Comparison of ENCODE assay signal across 19 cellular contexts in genomic region chr1:90989990-90990389, GRCh38. TPM values are rescaled to one million over a fixed set of nuclear protein-coding genes. Genes with fewer than 3 reads are reported as not detected.
DNase-seq lines count a peak whose midpoint lies in the region; ATAC-seq and TF ChIP-seq lines count a peak whose summit lies in the region.
"Had no signal": no experiment of that assay in that cellular context is flagged by ENCODE, and none has a peak within 500 bp of the region (broad histone marks: within the 10 kb centered on the region; RNA-seq: fewer than 3 reads in every experiment).

No MANE protein-coding gene starts in this region.

- no peak overlapping the region for H3K4me3 ChIP-seq in neutrophil (ENCODE audit: low read depth in 1 of 2, low read length in 1 of 2)
- no peak overlapping the region for H3K4me3 ChIP-seq in gastrocnemius medialis

- H3K9me3 ChIP-seq in neutrophil (no peaks in the 10 kb centered on the region), gastrocnemius medialis (peaks cover 0 to 7% (median 0%) of the 10 kb centered on the region in 3 donors)

- ATAC-seq in GM21786 (IDR thresholded peaks at IDR 0.05; ENCODE audit: unreplicated experiment) (peak; percentile 50), HG03460 (IDR thresholded peaks at IDR 0.05; ENCODE audit: unreplicated experiment) (peak; percentile 69), gastrocnemius medialis (no peak)
- ATAC-seq: activated naive CD4-positive, alpha-beta T cell treated with anti-CD3 and anti-CD28 coated beads, Interleukin-2, amount 50 U/mL, for 72 hours had no signal

- no peaks in the 10 kb centered on the region for H3K4me1 ChIP-seq in neutrophil (ENCODE audit: control insufficient read depth in 1 of 2, insufficient read depth in 1 of 2, low read depth in 1 of 2, low read length in 1 of 2)
- H3K4me1 ChIP-seq in gastrocnemius medialis, result peaks cover 23 to 41% of the 10 kb centered on the region in 2 donors

- in situ Hi-C loops in gastrocnemius medialis (cut with MboI; ENCODE audit: low sequenced_read_pairs in 4 of 4), result no loop called here

- TF ChIP-seq CTCF in neutrophil (IDR thresholded peaks at IDR 0.05), result no peak
- TF ChIP-seq CTCF in gastrocnemius medialis (IDR thresholded peaks at IDR 0.05 in 4 of 5, conservative IDR thresholded peaks at IDR 0.05 in 1 of 5), result no peak

- H3K27ac ChIP-seq in neutrophil, result peak overlapping the region; percentile 32
- no peak overlapping the region for H3K27ac ChIP-seq in gastrocnemius medialis

- intact Hi-C loops in gastrocnemius medialis (cut with DNase I; ENCODE audit: low total_unique reads), result no loop called here

- DNase-seq in NOMO-1 (lab: John Stamatoyannopoulos, UW; ENCODE audit: unreplicated experiment in 2 of 2) (peak; percentile 10 to 58), NOMO-1 treated with dmso at 0.1 percent for 144 hours (lab: John Stamatoyannopoulos, UW; ENCODE audit: unreplicated experiment) (no peak), gastrocnemius medialis (no peak), HCEC 1CT (no peak), activated gamma-delta T cell (lab: John Stamatoyannopoulos, UW) (no peak)
- DNase-seq: 8988T; activated CD4-positive, alpha-beta T cell treated with anti-CD3 and anti-CD28 coated beads, Interleukin-2, amount 10 ng/mL, durations not matched to agents 24 days and 14 days; activated T-cell treated with anti-CD3 and anti-CD28 coated beads for 4 hours; C1 segment of cervical spinal cord; DMS53; effector memory CD4-positive, alpha-beta T cell; NCI-H187 treated with DMSO at 0.1 percent for 48 hours; NCI-H748 treated with DMSO at 0.1 percent for 48 hours; Right ventricle myocardium superior; T1000 had no signal

- no peak for TF ChIP-seq POLR2A in gastrocnemius medialis (IDR thresholded peaks at IDR 0.05)

- H3K36me3 ChIP-seq in neutrophil (no peaks in the 10 kb centered on the region), gastrocnemius medialis (no peaks in the 10 kb centered on the region)

- H3K27me3 ChIP-seq in neutrophil (no peaks in the 10 kb centered on the region), gastrocnemius medialis (no peaks in the 10 kb centered on the region)

RNA-seq across cellular contexts. Expression of gene ZNF644, which starts 31.8 kb away (rescaled TPM):
- 10 to 100 TPM; 30.5 to 61.7 (median 34.6) TPM for total RNA-seq in gastrocnemius medialis

Comparison
In these comparisons a context has a peak if more than half of its experiments do, and no peak if none do; other contexts are left out.
1. DNase-seq: peak in NOMO-1 (2 of 2); none in NOMO-1 treated with dmso at 0.1 percent for 144 hours (single experiment), gastrocnemius medialis (0 of 2), HCEC 1CT (single experiment) and activated gamma-delta T cell (single experiment).
2. ATAC-seq: peak in GM21786 (single experiment) and HG03460 (single experiment); none in gastrocnemius medialis (0 of 2).